23 cellular contexts compared by ENCODE assay signal in the genomic region with DNA sequence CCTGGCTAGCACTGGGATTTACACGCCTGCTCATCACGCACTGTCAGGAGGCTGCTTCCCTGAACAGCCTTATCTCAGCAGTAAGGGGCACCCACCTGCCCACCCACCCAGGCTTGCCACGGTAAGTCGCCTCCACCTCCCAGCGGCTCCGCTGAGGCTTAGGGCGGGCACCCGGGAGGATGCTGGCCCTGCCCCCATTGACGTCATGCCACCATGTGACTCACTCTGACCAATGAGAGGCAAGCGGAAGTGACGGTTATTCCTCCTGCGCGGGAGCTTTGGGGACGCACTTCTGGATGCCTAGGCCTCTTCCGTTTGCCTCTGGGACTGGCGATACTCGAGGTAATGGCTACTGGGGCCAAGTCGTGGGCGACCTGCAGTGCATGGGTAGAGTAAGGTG.
DNase-seq lines count a peak whose midpoint lies in the region; ATAC-seq and TF ChIP-seq lines count a peak whose summit lies in the region.
"Had no signal": no experiment of that assay in that cellular context is flagged by ENCODE, and none has a peak within 500 bp of the region (broad histone marks: within the 10 kb centered on the region; RNA-seq: fewer than 3 reads in every experiment).

No MANE protein-coding gene starts in this region.

- no peak for ATAC-seq in stimulated activated memory B cell treated with anti-CD40 and anti-IgM and Interleukin-4, amounts not matched to agents 10 μg/mL and 1 μg/mL and 100 μg/mL, for 72 hours

- peak; percentile 2 for DNase-seq in NCI-H2227 (lab: John Stamatoyannopoulos, UW; ENCODE audit: unreplicated experiment)
- no peak for DNase-seq in NCI-H2227 treated with DMSO at 0.1 percent for 48 hours (lab: John Stamatoyannopoulos, UW)
- peak; percentile 26 for DNase-seq in fibroblast of villous mesenchyme (ENCODE audit: low read depth)
- DNase-seq in NCI-H748 treated with DMSO at 0.1 percent for 48 hours (lab: John Stamatoyannopoulos, UW) = no peak
- no peak for DNase-seq in stimulated activated CD4-positive, alpha-beta T cell treated with anti-CD3 and anti-CD28 coated beads, Interleukin-4, amount 100 ng/mL, for 1 hour
- no peak for DNase-seq in effector memory CD4-positive, alpha-beta T cell
- DNase-seq: AML-193; Calu3; CD8-positive, alpha-beta memory T cell; GDM1; NCI-H1105; NCI-H146; NCI-H2029; NCI-H345; NCI-H524; Peyer's patch; SJCRH30 had no signal

- peaks cover 53% of the 10 kb centered on the region for H3K4me1 ChIP-seq in OCI-LY3 (ENCODE audit: low read length)
- no peaks in the 10 kb centered on the region for H3K4me1 ChIP-seq in effector memory CD4-positive, alpha-beta T cell (ENCODE audit: control insufficient read depth, insufficient read depth, low read length, poor library complexity, severe bottlenecking)
- H3K4me1 ChIP-seq: HAP-1 had no signal

- H3K4me3 ChIP-seq in OCI-LY3 (ENCODE audit: low read length) (no peak overlapping the region), fibroblast of villous mesenchyme (ENCODE audit: low read depth, low read length) (peak overlapping the region; percentile 33)
- H3K4me3 ChIP-seq in effector memory CD4-positive, alpha-beta T cell (ENCODE audit: insufficient read depth, low read depth, low read length, poor library complexity, severe bottlenecking) = no peak overlapping the region
- H3K4me3 ChIP-seq: HAP-1, Peyer's patch, SJCRH30 had no signal

- no peak overlapping the region for H3K4me3 Mint-ChIP-seq in stimulated activated memory B cell treated with anti-CD40 and anti-IgM and Interleukin-4, amounts not matched to agents 10 μg/mL and 1 μg/mL and 100 μg/mL, for 72 hours
- H3K4me3 Mint-ChIP-seq: CD8-positive, alpha-beta memory T cell had no signal

- H3K9ac ChIP-seq in OCI-LY3 (ENCODE audit: low read length) = no peak overlapping the region

- no peaks in the 10 kb centered on the region for H3K79me2 ChIP-seq in OCI-LY3 (ENCODE audit: low read length)

- no peaks in the 10 kb centered on the region for H3K36me3 ChIP-seq in OCI-LY3 (replicated peaks; ENCODE audit: low read depth, low read length)
- H3K36me3 ChIP-seq in effector memory CD4-positive, alpha-beta T cell (ENCODE audit: control insufficient read depth, insufficient read depth, low read length) = no peaks in the 10 kb centered on the region
- H3K36me3 ChIP-seq: HAP-1, Peyer's patch, SJCRH30 had no signal

- H3K27ac ChIP-seq in OCI-LY3 (ENCODE audit: low read length) = no peak overlapping the region
- no peak overlapping the region for H3K27ac ChIP-seq in effector memory CD4-positive, alpha-beta T cell (ENCODE audit: insufficient read depth, low read length, poor library complexity, severe bottlenecking)
- H3K27ac ChIP-seq: 22Rv1, C4-2B, HL-60, Peyer's patch, SJCRH30 had no signal

- H2AFZ ChIP-seq in OCI-LY3 (ENCODE audit: low read depth, low read length) = no peak overlapping the region

- TF ChIP-seq CTCF in OCI-LY3 (IDR thresholded peaks at IDR 0.05; ENCODE audit: low read depth, low read length) (no peak), fibroblast of villous mesenchyme (IDR thresholded peaks at IDR 0.05; ENCODE audit: insufficient read depth, low read depth, low read length) (no peak)

- no peaks in the 10 kb centered on the region for H3K36me3 Mint-ChIP-seq in stimulated activated memory B cell treated with anti-CD40 and anti-IgM and Interleukin-4, amounts not matched to agents 10 μg/mL and 1 μg/mL and 100 μg/mL, for 72 hours
- H3K36me3 Mint-ChIP-seq: CD8-positive, alpha-beta memory T cell had no signal

- H3K27me3 Mint-ChIP-seq in stimulated activated memory B cell treated with anti-CD40 and anti-IgM and Interleukin-4, amounts not matched to agents 10 μg/mL and 1 μg/mL and 100 μg/mL, for 72 hours = no peaks in the 10 kb centered on the region

- H3K4me1 Mint-ChIP-seq in stimulated activated memory B cell treated with anti-CD40 and anti-IgM and Interleukin-4, amounts not matched to agents 10 μg/mL and 1 μg/mL and 100 μg/mL, for 72 hours = peaks cover 16% of the 10 kb centered on the region

- peak overlapping the region; percentile 59; the same call in 1 of the 2 replicates for H3K4me2 ChIP-seq in OCI-LY3 (ENCODE audit: low read length)

- H3K27ac Mint-ChIP-seq in stimulated activated memory B cell treated with anti-CD40 and anti-IgM and Interleukin-4, amounts not matched to agents 10 μg/mL and 1 μg/mL and 100 μg/mL, for 72 hours = no peak overlapping the region
- H3K27ac Mint-ChIP-seq: CD8-positive, alpha-beta memory T cell had no signal

- H3K27me3 ChIP-seq in OCI-LY3 (ENCODE audit: low read depth, low read length) = no peaks in the 10 kb centered on the region
- H3K27me3 ChIP-seq in effector memory CD4-positive, alpha-beta T cell (replicated peaks; ENCODE audit: control insufficient read depth, insufficient read depth, low read length, poor library complexity, severe bottlenecking) = no peaks in the 10 kb centered on the region
- H3K27me3 ChIP-seq: Peyer's patch had no signal

- no peaks in the 10 kb centered on the region; the same call in 1 of the 2 replicates for H3K9me3 ChIP-seq in OCI-LY3 (ENCODE audit: insufficient read depth, low read length)
- H3K9me3 ChIP-seq in effector memory CD4-positive, alpha-beta T cell (ENCODE audit: control insufficient read depth, low read length) = no peaks in the 10 kb centered on the region
- H3K9me3 ChIP-seq: HAP-1, Peyer's patch had no signal

- H4K20me1 ChIP-seq in OCI-LY3 (ENCODE audit: insufficient read depth, low read length) = no peaks in the 10 kb centered on the region

- H3K9me3 Mint-ChIP-seq in stimulated activated memory B cell treated with anti-CD40 and anti-IgM and Interleukin-4, amounts not matched to agents 10 μg/mL and 1 μg/mL and 100 μg/mL, for 72 hours = no peaks in the 10 kb centered on the region
- H3K9me3 Mint-ChIP-seq: CD8-positive, alpha-beta memory T cell had no signal

Comparison
In these comparisons a context has a peak if more than half of its experiments do, and no peak if none do; other contexts are left out.
1. DNase-seq: peak in NCI-H2227 (single experiment) and fibroblast of villous mesenchyme (single experiment); none in NCI-H2227 treated with DMSO at 0.1 percent for 48 hours (single experiment), NCI-H748 treated with DMSO at 0.1 percent for 48 hours (single experiment), stimulated activated CD4-positive, alpha-beta T cell treated with anti-CD3 and anti-CD28 coated beads, Interleukin-4, amount 100 ng/mL, for 1 hour (single experiment) and effector memory CD4-positive, alpha-beta T cell (0 of 3).